Comparison of ENCODE assay signal across 15 cellular contexts in genomic region chr1:106755682-106756406, GRCh38.
DNase-seq lines count a peak whose midpoint lies in the region; ATAC-seq, FAIRE-seq and TF ChIP-seq lines count a peak whose summit lies in the region.
"Had no signal": no experiment of that assay in that cellular context is flagged by ENCODE, and none has a peak within 500 bp of the region (broad histone marks: within the 10 kb centered on the region; RNA-seq: fewer than 3 reads in every experiment).

No MANE protein-coding gene starts in this region.

- intact Hi-C loops in dorsolateral prefrontal cortex (cut with DNase I): no loop called here

- DNase-seq in AG10803 (ENCODE audit: low read depth) (peak; percentile 53), HCEC 1CT (peak; percentile 5), amniotic stem cell (lab: John Stamatoyannopoulos, UW) (peak; percentile 66), glomerular visceral epithelial cell (ENCODE audit: extremely low spot score) (peak; percentile 82), GM19239 (ENCODE audit: insufficient read length, low spot score) (no peak), middle frontal gyrus (ENCODE audit: extremely low spot score, low spot score) (no peak), dorsolateral prefrontal cortex (no peak)
- DNase-seq: activated CD4-positive, alpha-beta memory T cell treated with anti-CD3 and anti-CD28 coated beads, Interleukin-2, amount 10 ng/mL, durations not matched to agents 7 days and 5 days; kidney; NCI-H187; NCI-H526 treated with DMSO at 0.1 percent for 48 hours; posterior cingulate gyrus; SHP77 treated with DMSO at 0.1 percent for 48 hours; thyroid gland had no signal

- no peak for FAIRE-seq in GM19239 (lab: Jason Lieb, UNC)
- FAIRE-seq: kidney had no signal

- no peak for TF ChIP-seq CTCF in AG10803 (conservative IDR thresholded peaks at IDR 0.05; ENCODE audit: low read length)
- TF ChIP-seq CTCF in dorsolateral prefrontal cortex (IDR thresholded peaks at IDR 0.05 in 54 of 56, conservative IDR thresholded peaks at IDR 0.05 in 2 of 56; ENCODE audit: low read depth in 1 of 56, partially characterized antibody in 56 of 56): no peak

- H3K27ac ChIP-seq in dorsolateral prefrontal cortex: no peak overlapping the region
- H3K27ac ChIP-seq: thyroid gland had no signal

- H3K4me3 ChIP-seq in AG10803 (ENCODE audit: low read length) (no peak overlapping the region), dorsolateral prefrontal cortex (no peak overlapping the region)
- H3K4me3 ChIP-seq: thyroid gland had no signal

- no peak for ATAC-seq in HG03175 (IDR thresholded peaks at IDR 0.05; ENCODE audit: unreplicated experiment)

- H3K27me3 ChIP-seq in dorsolateral prefrontal cortex: peaks cover 0 to 4% (median 0%) of the 10 kb centered on the region in 45 donors
- H3K27me3 ChIP-seq: thyroid gland had no signal

Comparison
In these comparisons a context has a peak if more than half of its experiments do, and no peak if none do; other contexts are left out.
1. DNase-seq: peak in AG10803 (single experiment), HCEC 1CT (single experiment), amniotic stem cell (single experiment) and glomerular visceral epithelial cell (single experiment); none in GM19239 (single experiment), middle frontal gyrus (single experiment) and dorsolateral prefrontal cortex (0 of 10).